ENCODE assay signal across 9 cellular contexts in genomic region chr1:149558350-149558825, GRCh38. TPM values are rescaled to one million over a fixed set of nuclear protein-coding genes. Genes with fewer than 3 reads are reported as not detected.
DNase-seq lines count a peak whose midpoint lies in the region; ATAC-seq, FAIRE-seq and TF ChIP-seq lines count a peak whose summit lies in the region.
"Not testable (repeated sequence)": the region's sequence is repeated elsewhere in the genome, so short reads cannot be mapped to it uniquely, and the experiment has no call there.
"Had no signal": no experiment of that assay in that cellular context is flagged by ENCODE, and none has a peak within 500 bp of the region (broad histone marks: within the 10 kb centered on the region; RNA-seq: fewer than 3 reads in every experiment).

No MANE protein-coding gene starts in this region.

- peak overlapping the region; percentile 67 for H3K4me3 Mint-ChIP-seq in HFFc6
- H3K4me3 Mint-ChIP-seq in effector memory CD8-positive, alpha-beta T cell: peak overlapping the region; percentile 79
- peak overlapping the region; percentile 86 to 88 (median 87) for H3K4me3 Mint-ChIP-seq in immature natural killer cell

- POLR2A ChIA-PET in AG04449 (lab: Yijun Ruan, JAX): not testable (repeated sequence)

- H3K4me1 ChIP-seq in pancreas: not testable (repeated sequence)

- intact Hi-C loops in pancreas (cut with DNase I): not testable (repeated sequence)

- H3K36me3 ChIP-seq in WERI-Rb-1, pancreas: not testable (repeated sequence)

- not testable (repeated sequence) for DNase-seq in AG04449 (ENCODE audit: low read depth, low spot score)
- DNase-seq in HFFc6 (peak; percentile 35), WERI-Rb-1 (peak; percentile 19), activated gamma-delta T cell treated with Interleukin-2 at 50 U/mL for 16 hours (peak; percentile 40), immature natural killer cell (peak; percentile 48 to 60 (median 58)), pancreas (peak; percentile 13 to 64 (median 42))
- DNase-seq in effector memory CD8-positive, alpha-beta T cell: peak; percentile 54 to 63 (median 60)
- DNase-seq in stimulated activated CD8-positive, alpha-beta memory T cell treated with anti-CD3 and anti-CD28 coated beads, Interleukin-12 subunit alpha, Interleukin-12 subunit beta, amount 100 ng/mL, for 1 hour (ENCODE audit: low read depth): peak; percentile 25

- not testable (repeated sequence) for TF ChIP-seq CTCF in AG04449 (IDR thresholded peaks at IDR 0.05; ENCODE audit: insufficient read depth, low read length, missing control alignments); HFFc6 (IDR thresholded peaks at IDR 0.05); WERI-Rb-1 (IDR thresholded peaks at IDR 0.05; ENCODE audit: low read depth, low read length); pancreas (IDR thresholded peaks at IDR 0.05)

- H3K27me3 Mint-ChIP-seq in HFFc6 (ENCODE audit: insufficient read depth); effector memory CD8-positive, alpha-beta T cell; immature natural killer cell (ENCODE audit: low read depth in 3 of 3): not testable (repeated sequence)

- H3K36me3 Mint-ChIP-seq in HFFc6 (ENCODE audit: low read depth); immature natural killer cell: not testable (repeated sequence)
- H3K36me3 Mint-ChIP-seq in effector memory CD8-positive, alpha-beta T cell (ENCODE audit: insufficient read depth): peaks cover 19% of the 10 kb centered on the region

- not testable (repeated sequence) for H3K27ac ChIP-seq in WERI-Rb-1
- peak overlapping the region in 2 of 4 donors; percentile 47 to 48 for H3K27ac ChIP-seq in pancreas

- not testable (repeated sequence) for ATAC-seq in effector memory CD8-positive, alpha-beta T cell (replicated peaks); pancreas

- not testable (repeated sequence) for H3K27me3 ChIP-seq in WERI-Rb-1 (ENCODE audit: insufficient read depth, low read depth, severe bottlenecking); pancreas

- not testable (repeated sequence) for H3K9me3 ChIP-seq in WERI-Rb-1 (ENCODE audit: severe bottlenecking); pancreas

- not testable (repeated sequence) for FAIRE-seq in pancreas (lab: Jason Lieb, UNC)

- H3K27ac Mint-ChIP-seq in HFFc6: not testable (repeated sequence)
- peak overlapping the region; percentile 91 to 94 for H3K27ac Mint-ChIP-seq in effector memory CD8-positive, alpha-beta T cell
- peak overlapping the region; percentile 76 to 91 (median 82) for H3K27ac Mint-ChIP-seq in immature natural killer cell

- 1 to 2% methylated on average over 26 to 34 of the region's 36 CpGs for WGBS in pancreas, 2 donors

- H3K4me3 ChIP-seq in AG04449 (ENCODE audit: low read depth, low read length): peak overlapping the region; percentile 27; the same call in 1 of the 2 replicates
- H3K4me3 ChIP-seq in WERI-Rb-1 (ENCODE audit: low read depth, low read length): peak overlapping the region; percentile 11; the same call in 1 of the 2 replicates
- peak overlapping the region in 2 of 4 donors; percentile 26 to 45 for H3K4me3 ChIP-seq in pancreas

- H3K4me1 Mint-ChIP-seq in HFFc6 (ENCODE audit: low read depth); effector memory CD8-positive, alpha-beta T cell (ENCODE audit: low read depth in 2 of 2): not testable (repeated sequence)
- H3K4me1 Mint-ChIP-seq in immature natural killer cell: peaks cover 6 to 14% of the 10 kb centered on the region in 2 donors

- CTCF ChIA-PET in AG04449 (lab: Yijun Ruan, JAX): not testable (repeated sequence)

- H3K9me3 Mint-ChIP-seq in HFFc6; effector memory CD8-positive, alpha-beta T cell; immature natural killer cell: not testable (repeated sequence)

RNA-seq across cellular contexts. Expression of gene PPIAL4C, which starts 25.3 kb away (rescaled TPM):
- under 1 TPM in 5 of 6 experiments, not detected in 1; 0.37 to 0.92 (median 0.43) TPM for total RNA-seq in HFFc6 (2021; fragmentation: NEBNext Ultra II Directional; extraction: Animal tissue kit (Norgen Biotek cat#: 25700))
- polyA plus RNA-seq in immature natural killer cell (not detected), pancreas (under 1 TPM in 1 of 2 donors, not detected in 1; 0.42 TPM)
- total RNA-seq in pancreas: 1 to 10 TPM in 1 of 6 donors, under 1 TPM in 2, not detected in 3; 0.35 to 1.1 (median 0.40) TPM
- total RNA-seq: pulmonary artery endothelial cell had no signal
